ENCODE assay signal across 8 cellular contexts in genomic region chr4:105715692-105716278, GRCh38. TPM values are rescaled to one million over a fixed set of nuclear protein-coding genes. Genes with fewer than 3 reads are reported as not detected.
DNase-seq lines count a peak whose midpoint lies in the region; ATAC-seq and TF ChIP-seq lines count a peak whose summit lies in the region.

No MANE protein-coding gene starts in this region.

- intact Hi-C loops in left lung (cut with DNase I): no loop called here

- H3K36me3 ChIP-seq in left lung: peaks cover 0 to 4% of the 10 kb centered on the region in 2 donors

- H3K27ac Mint-ChIP-seq in activated naive CD8-positive, alpha-beta T cell treated with anti-CD3 and anti-CD28 coated beads for 36 hours: no peak overlapping the region

- no peak overlapping the region for H3K27ac ChIP-seq in left lung

- H3K9me3 Mint-ChIP-seq in activated naive CD8-positive, alpha-beta T cell treated with anti-CD3 and anti-CD28 coated beads for 36 hours: no peaks in the 10 kb centered on the region

- no peaks in the 10 kb centered on the region for H3K9me3 ChIP-seq in left lung

- no peak overlapping the region for H3K4me3 Mint-ChIP-seq in activated naive CD8-positive, alpha-beta T cell treated with anti-CD3 and anti-CD28 coated beads for 36 hours

- TF ChIP-seq CTCF in left lung (IDR thresholded peaks at IDR 0.05) (peak in 1 of 2 donors; percentile 45), omental fat pad (IDR thresholded peaks at IDR 0.05) (no peak)

- peaks cover 7% of the 10 kb centered on the region for H3K36me3 Mint-ChIP-seq in activated naive CD8-positive, alpha-beta T cell treated with anti-CD3 and anti-CD28 coated beads for 36 hours

- ATAC-seq in left lung (peak; percentile 57), omental fat pad (ENCODE audit: low FRiP score) (no peak), GM21723 (IDR thresholded peaks at IDR 0.05; ENCODE audit: unreplicated experiment) (no peak), GM21717 (IDR thresholded peaks at IDR 0.05; ENCODE audit: unreplicated experiment) (no peak)

- H3K4me1 ChIP-seq in left lung: peaks cover 4 to 20% of the 10 kb centered on the region in 2 donors

- H3K4me3 ChIP-seq in left lung: no peak overlapping the region

- H3K4me1 Mint-ChIP-seq in activated naive CD8-positive, alpha-beta T cell treated with anti-CD3 and anti-CD28 coated beads for 36 hours: peaks cover 4% of the 10 kb centered on the region

- H3K27me3 Mint-ChIP-seq in activated naive CD8-positive, alpha-beta T cell treated with anti-CD3 and anti-CD28 coated beads for 36 hours: no peaks in the 10 kb centered on the region

- peak; percentile 45 for DNase-seq in EH (ENCODE audit: low read depth)
- DNase-seq in MV-4-11 (lab: John Stamatoyannopoulos, UW): peak; percentile 12
- peak; percentile 34 for DNase-seq in astrocyte of the hippocampus (ENCODE audit: low read depth, low spot score)
- DNase-seq in left lung: no peak
- DNase-seq in activated naive CD8-positive, alpha-beta T cell treated with anti-CD3 and anti-CD28 coated beads for 36 hours: no peak
- DNase-seq in omental fat pad (ENCODE audit: low spot score): no peak

- H3K27me3 ChIP-seq in left lung: no peaks in the 10 kb centered on the region

RNA-seq across cellular contexts. Expression of gene GSTCD, which starts 7.2 kb away (rescaled TPM):
- total RNA-seq in left lung (10 to 100 TPM; 10.8 to 14.5 TPM), omental fat pad (10 to 100 TPM in 1 of 4 donors, 1 to 10 TPM in 3; 6.0 to 13.2 (median 7.5) TPM)
- total RNA-seq in activated naive CD8-positive, alpha-beta T cell treated with anti-CD3 and anti-CD28 coated beads for 36 hours: 10 to 100 TPM; 18.9 to 20.8 TPM

RNA-seq across cellular contexts. Expression of gene INTS12, which starts 7.3 kb away (rescaled TPM):
- total RNA-seq in left lung (10 to 100 TPM; 14.9 to 18.5 TPM), omental fat pad (10 to 100 TPM; 14.9 to 34.7 (median 18.0) TPM)
- 10 to 100 TPM; 28.0 to 28.5 TPM for total RNA-seq in activated naive CD8-positive, alpha-beta T cell treated with anti-CD3 and anti-CD28 coated beads for 36 hours

Comparison
In these comparisons a context has a peak if more than half of its experiments do, and no peak if none do; other contexts are left out.
1. DNase-seq: peak in EH (single experiment), MV-4-11 (single experiment) and astrocyte of the hippocampus (single experiment); none in left lung (0 of 2), activated naive CD8-positive, alpha-beta T cell treated with anti-CD3 and anti-CD28 coated beads for 36 hours (single experiment) and omental fat pad (single experiment).